ENCODE assay signal across 1 cellular context in genomic region chr20:35311822-35312221, GRCh38.
TF ChIP-seq lines count a peak whose summit lies in the region.

No MANE protein-coding gene starts in this region.

TF ChIP-seq in IMR-90, 13 proteins besides CTCF, POLR2A, EP300 and RAD21:
- no peak for TF ChIP-seq ELK1 (IDR thresholded peaks at IDR 0.05; ENCODE audit: borderline replicate concordance, low read depth, low read length)
- TF ChIP-seq SMC3 (IDR thresholded peaks at IDR 0.05; ENCODE audit: low read depth, low read length) = no peak
- no peak for TF ChIP-seq MXI1 (IDR thresholded peaks at IDR 0.05; ENCODE audit: borderline replicate concordance, low read depth, low read length)
- no peak for TF ChIP-seq CEBPB (IDR thresholded peaks at IDR 0.05; ENCODE audit: low read depth, low read length)
- no peak for TF ChIP-seq MAFK (IDR thresholded peaks at IDR 0.05; ENCODE audit: low read depth, low read length)
- TF ChIP-seq MAZ (IDR thresholded peaks at IDR 0.05; ENCODE audit: borderline replicate concordance, low read depth, low read length) = no peak
